1 cellular context compared by ENCODE assay signal in genomic region chr4:4677825-4678522, GRCh38.
TF ChIP-seq lines count a peak whose summit lies in the region.

No MANE protein-coding gene starts in this region.

TF ChIP-seq in GM23338, 12 proteins besides CTCF, POLR2A, EP300 and RAD21 (continued from another document):
- no peak for TF ChIP-seq REST (IDR thresholded peaks at IDR 0.05; ENCODE audit: unreplicated experiment)
- no peak for TF ChIP-seq STAT1 (IDR thresholded peaks at IDR 0.05; ENCODE audit: unreplicated experiment)
- TF ChIP-seq NANOG (IDR thresholded peaks at IDR 0.05; ENCODE audit: borderline replicate concordance), result no peak
- TF ChIP-seq POLR2AphosphoS5 (IDR thresholded peaks at IDR 0.05; ENCODE audit: low read depth), result no peak
